ENCODE assay signal across 22 cellular contexts in the genomic region with DNA sequence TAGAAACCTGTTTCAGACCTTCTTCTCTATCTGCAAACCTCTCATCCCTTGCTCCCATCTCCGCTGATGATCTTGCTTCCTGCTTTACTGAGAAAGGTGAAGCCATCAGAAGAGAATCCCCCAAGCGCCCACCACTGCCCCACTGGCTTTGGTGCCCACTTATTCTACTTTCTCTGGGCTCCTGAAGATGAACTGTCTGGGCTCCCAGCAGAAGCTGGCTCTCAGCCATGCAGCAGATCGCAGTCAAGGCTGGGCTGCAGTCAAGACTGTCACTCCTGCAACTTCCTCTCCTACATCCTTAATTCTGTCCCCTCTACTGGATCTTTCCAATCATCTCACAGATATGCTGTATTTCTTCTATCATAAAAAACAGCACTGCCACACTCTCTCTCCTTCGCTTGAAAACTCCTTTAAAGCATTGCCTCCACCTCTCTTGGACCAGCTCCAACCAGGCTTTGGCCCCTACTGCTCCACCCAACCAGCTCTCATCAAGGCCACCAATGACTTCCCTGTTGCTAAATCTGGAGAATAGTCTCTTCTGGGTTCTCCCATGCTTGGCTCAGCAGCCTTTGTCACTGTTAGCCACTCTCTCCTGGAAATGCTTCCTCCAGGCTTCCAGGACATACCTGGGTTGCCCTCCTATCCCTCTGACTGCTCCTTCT. TPM values are rescaled to one million over a fixed set of nuclear protein-coding genes. Genes with fewer than 3 reads are reported as not detected.
A peak's percentile ranks its signal among the peaks of the same experiment; 100 is the strongest.
DNase-seq lines count a peak whose midpoint lies in the region; ATAC-seq and TF ChIP-seq lines count a peak whose summit lies in the region.
"Had no signal": no experiment of that assay in that cellular context is flagged by ENCODE, and none has a peak within 500 bp of the region (broad histone marks: within the 10 kb centered on the region; RNA-seq: fewer than 3 reads in every experiment).

No MANE protein-coding gene starts in this region.

- POLR2A ChIA-PET in CD8-positive, alpha-beta memory T cell (lab: Charles Lee), result no interaction called here

- H3K36me3 ChIP-seq in neutrophil, result peaks cover 7% of the 10 kb centered on the region
- H3K36me3 ChIP-seq in CD8-positive, alpha-beta memory T cell (ENCODE audit: insufficient read depth, low read length), result peaks cover 4% of the 10 kb centered on the region
- H3K36me3 ChIP-seq: pancreas had no signal

- H3K36me3 Mint-ChIP-seq in central memory CD8-positive, alpha-beta T cell (ENCODE audit: insufficient read depth), result peaks cover 20% of the 10 kb centered on the region
- H3K36me3 Mint-ChIP-seq in CD8-positive, alpha-beta memory T cell, result peaks cover 4 to 63% (median 14%) of the 10 kb centered on the region in 3 donors

- H3K27ac ChIP-seq in neutrophil, result peak overlapping the region; percentile 15
- no peak overlapping the region for H3K27ac ChIP-seq in CD8-positive, alpha-beta memory T cell (ENCODE audit: low read depth, low read length)
- H3K27ac ChIP-seq: 22Rv1, C4-2B, GM23248, pancreas had no signal

- no peak for TF ChIP-seq CTCF in neutrophil (IDR thresholded peaks at IDR 0.05)

- no peak for ATAC-seq in central memory CD8-positive, alpha-beta T cell (replicated peaks; ENCODE audit: extremely low read depth, poor library complexity, severe bottlenecking)

- H3K4me3 ChIP-seq in neutrophil (ENCODE audit: low read depth in 1 of 2, low read length in 1 of 2), result no peak overlapping the region
- no peak overlapping the region for H3K4me3 ChIP-seq in CD8-positive, alpha-beta memory T cell (ENCODE audit: low read length)
- H3K4me3 ChIP-seq: GM23248, pancreas had no signal

- H3K4me1 ChIP-seq in neutrophil (ENCODE audit: control insufficient read depth in 1 of 2, insufficient read depth in 1 of 2, low read depth in 1 of 2, low read length in 1 of 2), result no peaks in the 10 kb centered on the region
- H3K4me1 ChIP-seq in CD8-positive, alpha-beta memory T cell (ENCODE audit: insufficient read depth, low read length), result no peaks in the 10 kb centered on the region
- H3K4me1 ChIP-seq: pancreas had no signal

- no peaks in the 10 kb centered on the region for H3K9me3 ChIP-seq in neutrophil
- H3K9me3 ChIP-seq in CD8-positive, alpha-beta memory T cell (ENCODE audit: low read length), result no peaks in the 10 kb centered on the region
- H3K9me3 ChIP-seq: pancreas had no signal

- DNase-seq in DMS 273 (lab: John Stamatoyannopoulos, UW; ENCODE audit: unreplicated experiment) (peak; percentile 63), DMS 273 treated with DMSO at 0.1 percent for 48 hours (lab: John Stamatoyannopoulos, UW) (no peak), hypothalamus (lab: John Stamatoyannopoulos, UW) (no peak), GM19238 (ENCODE audit: insufficient read length, low spot score) (no peak)
- no peak for DNase-seq in central memory CD8-positive, alpha-beta T cell (ENCODE audit: low spot score in 2 of 2)
- no peak for DNase-seq in CD8-positive, alpha-beta memory T cell
- DNase-seq: endodermal cell; GM23248; hippocampal formation; Kasumi-1; kidney glomerular epithelial cell; NCI-H1436 treated with DMSO at 0.1 percent for 48 hours; NCI-H446; pancreas; SHP77; stimulated activated CD4-positive, alpha-beta T cell treated with anti-CD3 and anti-CD28 coated beads, Interleukin-4, amount 100 ng/mL, for 4 hours had no signal

- no peak for TF ChIP-seq EP300 in Ishikawa (IDR thresholded peaks at IDR 0.05; ENCODE audit: borderline replicate concordance)

- H3K4me1 Mint-ChIP-seq in central memory CD8-positive, alpha-beta T cell, result peaks cover 6% of the 10 kb centered on the region
- no peaks in the 10 kb centered on the region for H3K4me1 Mint-ChIP-seq in CD8-positive, alpha-beta memory T cell

- H3K27ac Mint-ChIP-seq in central memory CD8-positive, alpha-beta T cell (ENCODE audit: low read depth), result peak overlapping the region; percentile 16
- peak overlapping the region in 3 of 8 donors; percentile 70 to 84 (median 80) for H3K27ac Mint-ChIP-seq in CD8-positive, alpha-beta memory T cell
- H3K27ac Mint-ChIP-seq: activated naive CD8-positive, alpha-beta T cell; endodermal cell; T-helper 1 cell treated with Interleukin-12 subunit alpha and Interleukin-12 subunit beta and Interleukin-4 antibody, amounts not matched to agents 30 μg/mL and 1 μg/mL, for 36 hours had no signal

- H3K9me3 Mint-ChIP-seq in central memory CD8-positive, alpha-beta T cell, result no peaks in the 10 kb centered on the region
- no peaks in the 10 kb centered on the region for H3K9me3 Mint-ChIP-seq in CD8-positive, alpha-beta memory T cell
- H3K9me3 Mint-ChIP-seq: endodermal cell; T-helper 1 cell treated with Interleukin-12 subunit alpha and Interleukin-12 subunit beta and Interleukin-4 antibody, amounts not matched to agents 30 μg/mL and 1 μg/mL, for 36 hours had no signal

- TF ChIP-seq RAD21 in Ishikawa (IDR thresholded peaks at IDR 0.05; ENCODE audit: low read depth), result no peak

- peaks cover 6% of the 10 kb centered on the region for H3K27me3 ChIP-seq in neutrophil
- no peaks in the 10 kb centered on the region for H3K27me3 ChIP-seq in CD8-positive, alpha-beta memory T cell (ENCODE audit: insufficient read depth, low read length, poor library complexity, severe bottlenecking)
- H3K27me3 ChIP-seq: pancreas had no signal

- no peak overlapping the region for H3K4me3 Mint-ChIP-seq in central memory CD8-positive, alpha-beta T cell
- peak overlapping the region in 1 of 7 donors; percentile 33 for H3K4me3 Mint-ChIP-seq in CD8-positive, alpha-beta memory T cell
- H3K4me3 Mint-ChIP-seq: activated naive CD8-positive, alpha-beta T cell; endodermal cell; T-helper 1 cell treated with Interleukin-12 subunit alpha and Interleukin-12 subunit beta and Interleukin-4 antibody, amounts not matched to agents 30 μg/mL and 1 μg/mL, for 36 hours had no signal

- no peaks in the 10 kb centered on the region for H3K27me3 Mint-ChIP-seq in central memory CD8-positive, alpha-beta T cell
- H3K27me3 Mint-ChIP-seq in CD8-positive, alpha-beta memory T cell, result peaks cover 0 to 1% of the 10 kb centered on the region in 2 donors
- H3K27me3 Mint-ChIP-seq: activated naive CD8-positive, alpha-beta T cell had no signal

- CTCF ChIA-PET in CD8-positive, alpha-beta memory T cell (lab: Charles Lee), result no interaction called here

TF ChIP-seq in Ishikawa, 13 proteins besides CTCF, POLR2A, EP300 and RAD21:
- TF ChIP-seq NFIC (IDR thresholded peaks at IDR 0.05) (0 out of 2 replicates have a peak, but pooled peaks have one; percentile 27), EGR1 (IDR thresholded peaks at IDR 0.05) (no peak)

RNA-seq across cellular contexts. Expression of a gene that starts 25.8 kb away (rescaled TPM):
- total RNA-seq in CD8-positive, alpha-beta memory T cell, result 1 to 10 TPM; 5.0 to 5.5 TPM
- 7.0 TPM for polyA plus RNA-seq in CD8-positive, alpha-beta memory T cell
